Comparison of ENCODE assay signal across 28 cellular contexts in the genomic region with DNA sequence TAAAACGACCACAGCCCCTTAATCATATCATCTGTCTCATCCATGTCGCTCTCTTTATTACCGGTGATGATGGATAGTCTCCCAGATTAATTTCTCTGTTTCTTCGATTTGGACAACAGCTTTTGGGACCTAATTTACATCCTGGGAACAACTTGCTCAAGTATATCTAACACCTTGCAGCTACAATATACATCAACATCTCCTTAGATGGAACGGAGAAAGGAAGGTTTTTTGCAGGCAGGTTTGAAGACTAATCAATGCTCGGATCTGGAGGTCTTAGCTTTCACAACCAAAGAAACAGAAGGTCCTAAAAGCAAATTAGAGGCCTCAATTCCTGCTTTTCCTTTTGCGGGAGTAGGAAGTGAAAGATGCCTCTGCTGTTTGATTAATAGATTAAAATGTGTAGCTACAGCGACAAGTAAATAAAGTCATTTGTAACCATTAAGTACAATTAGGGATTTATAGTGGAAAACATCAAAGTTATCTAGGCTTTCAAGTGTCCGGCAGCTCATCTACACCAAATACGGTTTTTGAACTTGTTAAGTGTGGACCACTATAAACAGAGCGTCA. TPM values are rescaled to one million over a fixed set of nuclear protein-coding genes. Genes with fewer than 3 reads are reported as not detected.
DNase-seq lines count a peak whose midpoint lies in the region; ATAC-seq and TF ChIP-seq lines count a peak whose summit lies in the region.
"Had no signal": no experiment of that assay in that cellular context is flagged by ENCODE, and none has a peak within 500 bp of the region (broad histone marks: within the 10 kb centered on the region; RNA-seq: fewer than 3 reads in every experiment).

No MANE protein-coding gene starts in this region.

- H3K4me1 ChIP-seq in GM23338 (ENCODE audit: insufficient read depth) (peaks cover 80% of the 10 kb centered on the region), HUES6 (ENCODE audit: control insufficient read depth, insufficient read depth, low read length) (peaks cover 58% of the 10 kb centered on the region), endodermal cell (ENCODE audit: control insufficient read depth, insufficient read depth, low read length) (peaks cover 8% of the 10 kb centered on the region)
- H3K4me1 ChIP-seq: parathyroid adenoma had no signal

- peaks cover 16% of the 10 kb centered on the region for H3F3A ChIP-seq in GM23338 (replicated peaks; ENCODE audit: low read depth)

- H2AFZ ChIP-seq in GM23338: no peak overlapping the region
- H2AFZ ChIP-seq: parathyroid adenoma had no signal

- no peaks in the 10 kb centered on the region; the same call in 1 of the 2 replicates for H3K79me2 ChIP-seq in GM23338 (replicated peaks; ENCODE audit: insufficient read depth)
- H3K79me2 ChIP-seq: parathyroid adenoma had no signal

- H3K27ac Mint-ChIP-seq in GM23338: no peak overlapping the region
- no peak overlapping the region for H3K27ac Mint-ChIP-seq in endodermal cell
- H3K27ac Mint-ChIP-seq in neural crest cell (ENCODE audit: unreplicated experiment): no peak overlapping the region
- H3K27ac Mint-ChIP-seq: activated CD4-positive, alpha-beta memory T cell treated with anti-CD3 and anti-CD28 coated beads, Interleukin-2, amount 10 ng/mL, durations not matched to agents 7 days and 5 days; CD14-positive monocyte; natural killer cell treated with Interleukin-12 subunit alpha and Interleukin-12 subunit beta and Interleukin-15 and Interleukin-18, amount 100 ng/mL, for 72 hours; stimulated activated memory B cell treated with anti-CD40 and anti-IgM and Interleukin-4, amounts not matched to agents 10 μg/mL and 1 μg/mL and 100 μg/mL, for 72 hours had no signal

- H3K27me3 ChIP-seq in GM23338 (ENCODE audit: insufficient read depth) (peaks cover 88% of the 10 kb centered on the region), HUES6 (ENCODE audit: control insufficient read depth, insufficient read depth, low read length) (peaks cover 85% of the 10 kb centered on the region), endodermal cell (ENCODE audit: control insufficient read depth, insufficient read depth, low read length, poor library complexity, severe bottlenecking) (peaks cover 71% of the 10 kb centered on the region)

- H3K4me3 ChIP-seq in GM23338: peak overlapping the region; percentile 51
- peak overlapping the region; percentile 75 for H3K4me3 ChIP-seq in HUES6 (ENCODE audit: low read depth, low read length)
- peak overlapping the region; percentile 39 for H3K4me3 ChIP-seq in endodermal cell (ENCODE audit: low read length)
- H3K4me3 ChIP-seq: GM12878, mucosa of descending colon, sigmoid colon, upper lobe of left lung had no signal

- no peak for ATAC-seq in GM23338
- ATAC-seq in HG03469 (IDR thresholded peaks at IDR 0.05; ENCODE audit: unreplicated experiment): no peak
- ATAC-seq: activated CD4-positive, CD25-positive, alpha-beta regulatory T cell treated with anti-CD3 and anti-CD28 coated beads, Interleukin-2, amount 50 U/mL, for 24 hours; GM12878; mucosa of descending colon; natural killer cell treated with Interleukin-12 subunit alpha and Interleukin-12 subunit beta and Interleukin-15 and Interleukin-18, amount 100 ng/mL, for 72 hours; stimulated activated memory B cell treated with anti-CD40 and anti-IgM and Interleukin-4, amounts not matched to agents 10 μg/mL and 1 μg/mL and 100 μg/mL, for 72 hours had no signal

- DNase-seq in GM23338 (ENCODE audit: low spot score) (no peak), endodermal cell (no peak), neural crest cell (ENCODE audit: low read depth, low spot score) (no peak), SHP77 (lab: John Stamatoyannopoulos, UW) (no peak), posterior cingulate gyrus (no peak)
- DNase-seq: activated CD4-positive, alpha-beta memory T cell treated with anti-CD3 and anti-CD28 coated beads, Interleukin-2, amount 10 ng/mL, durations not matched to agents 7 days and 5 days; activated gamma-delta T cell; Calu3; cerebellar nuclear complex; NCI-H1694 treated with DMSO at 0.1 percent for 48 hours; NCI-H524 treated with DMSO at 0.1 percent for 48 hours; SIG-M5; sigmoid colon; stimulated activated CD4-positive, alpha-beta T cell treated with anti-CD3 and anti-CD28 coated beads, Interleukin-4, amount 100 ng/mL, for 4 hours; SW 1271 had no signal

- no peaks in the 10 kb centered on the region for H3K36me3 ChIP-seq in GM23338 (ENCODE audit: insufficient read depth)
- no peaks in the 10 kb centered on the region for H3K36me3 ChIP-seq in HUES6 (ENCODE audit: control insufficient read depth, insufficient read depth, low read length)
- no peaks in the 10 kb centered on the region for H3K36me3 ChIP-seq in endodermal cell (ENCODE audit: control insufficient read depth, insufficient read depth, low read length)
- H3K36me3 ChIP-seq: sigmoid colon, upper lobe of left lung had no signal

- H4K20me1 ChIP-seq in GM23338 (replicated peaks; ENCODE audit: insufficient read depth): no peaks in the 10 kb centered on the region

- 18 to 23% methylated on average over 3 to 10 of the region's 11 CpGs for WGBS in endodermal cell (ENCODE audit: insufficient coverage in 1 of 2, insufficient read length in 1 of 2), 2 experiments

- H3K36me3 Mint-ChIP-seq in GM23338 (ENCODE audit: low read depth): no peaks in the 10 kb centered on the region; the same call in 2 of the 3 replicates
- H3K36me3 Mint-ChIP-seq in endodermal cell (ENCODE audit: low read depth): no peaks in the 10 kb centered on the region
- peaks cover 5% of the 10 kb centered on the region for H3K36me3 Mint-ChIP-seq in neural crest cell (ENCODE audit: low read depth)
- H3K36me3 Mint-ChIP-seq: stimulated activated memory B cell treated with anti-CD40 and anti-IgM and Interleukin-4, amounts not matched to agents 10 μg/mL and 1 μg/mL and 100 μg/mL, for 72 hours had no signal

- no peaks in the 10 kb centered on the region for H3K9me2 ChIP-seq in GM23338 (ENCODE audit: insufficient read depth)

- no peaks in the 10 kb centered on the region for H3K9me3 ChIP-seq in HUES6 (ENCODE audit: control insufficient read depth, insufficient read depth, low read depth, low read length)
- H3K9me3 ChIP-seq in endodermal cell (ENCODE audit: control insufficient read depth, low read length): no peaks in the 10 kb centered on the region
- H3K9me3 ChIP-seq: mucosa of descending colon, sigmoid colon had no signal

- peak overlapping the region; percentile 79 for H3K4me2 ChIP-seq in GM23338

- peaks cover 60% of the 10 kb centered on the region for H3K4me1 Mint-ChIP-seq in GM23338
- peaks cover 55% of the 10 kb centered on the region for H3K4me1 Mint-ChIP-seq in endodermal cell
- peaks cover 69% of the 10 kb centered on the region for H3K4me1 Mint-ChIP-seq in neural crest cell

- no peak overlapping the region for H3K9ac ChIP-seq in HUES6 (ENCODE audit: low read length)
- H3K9ac ChIP-seq in endodermal cell (ENCODE audit: extremely low read depth, low read length, poor library complexity, severe bottlenecking): no peak overlapping the region
- H3K9ac ChIP-seq: parathyroid adenoma had no signal

- H3K27ac ChIP-seq in GM23338 (ENCODE audit: low read depth) (no peak overlapping the region), HUES6 (ENCODE audit: low read depth, low read length) (no peak overlapping the region), endodermal cell (ENCODE audit: low read depth, low read length) (no peak overlapping the region)
- H3K27ac ChIP-seq: parathyroid adenoma, sigmoid colon, upper lobe of left lung had no signal

- no peak for TF ChIP-seq CTCF in GM23338 (conservative IDR thresholded peaks at IDR 0.05; ENCODE audit: low read depth in 2 of 2)
- no peak for TF ChIP-seq CTCF in endodermal cell (conservative IDR thresholded peaks at IDR 0.05)
- TF ChIP-seq CTCF in neural crest cell (conservative IDR thresholded peaks at IDR 0.05): no peak

- no peaks in the 10 kb centered on the region for H3K9me3 Mint-ChIP-seq in GM23338
- H3K9me3 Mint-ChIP-seq in endodermal cell: no peaks in the 10 kb centered on the region
- no peaks in the 10 kb centered on the region for H3K9me3 Mint-ChIP-seq in neural crest cell

- intact Hi-C loops in posterior cingulate gyrus (cut with DNase I): no loop called here

- H3K27me3 Mint-ChIP-seq in GM23338 (ENCODE audit: insufficient read depth, low read depth, poor library complexity) (peaks cover 83% of the 10 kb centered on the region), endodermal cell (ENCODE audit: insufficient read depth) (peaks cover 80% of the 10 kb centered on the region), neural crest cell (ENCODE audit: low read depth) (peaks cover 97% of the 10 kb centered on the region)

- H3K4me3 Mint-ChIP-seq in GM23338: peak overlapping the region; percentile 76
- H3K4me3 Mint-ChIP-seq in endodermal cell: peak overlapping the region; percentile 60
- peak overlapping the region; percentile 39 for H3K4me3 Mint-ChIP-seq in neural crest cell
- H3K4me3 Mint-ChIP-seq: activated CD4-positive, alpha-beta memory T cell treated with anti-CD3 and anti-CD28 coated beads, Interleukin-2, amount 10 ng/mL, durations not matched to agents 7 days and 5 days; natural killer cell treated with Interleukin-12 subunit alpha and Interleukin-12 subunit beta and Interleukin-15 and Interleukin-18, amount 100 ng/mL, for 72 hours; stimulated activated memory B cell treated with anti-CD40 and anti-IgM and Interleukin-4, amounts not matched to agents 10 μg/mL and 1 μg/mL and 100 μg/mL, for 72 hours had no signal

RNA-seq across cellular contexts. Expression of gene SP8, which starts 3.7 kb away (rescaled TPM):
- total RNA-seq in GM23338 (2014; rRNA removed; shearing (Covaris generic)): 4.4 and 6.7 TPM in 2 replicates
- polyA plus RNA-seq in GM23338 (2016; fragmentation: Nextera tagmentation; extraction: Ambion mirVana): 3.4 and 3.7 TPM in 2 replicates
- total RNA-seq in endodermal cell (1 to 10 TPM; 3.3 to 5.2 TPM), neural crest cell (33.7 and 34.1 TPM in 2 replicates)
- 9.5 TPM for polyA plus RNA-seq in endodermal cell (2013, experiment 1 of 2)
- 8.1 TPM for polyA plus RNA-seq in endodermal cell (2013, experiment 2 of 2)
- total RNA-seq: activated CD4-positive, alpha-beta memory T cell treated with anti-CD3 and anti-CD28 coated beads, Interleukin-2, amount 10 ng/mL, durations not matched to agents 7 days and 5 days; Calu3; dermis microvascular lymphatic vessel endothelial cell; glomerular endothelial cell; GM12878; lung microvascular endothelial cell; mucosa of descending colon; natural killer cell treated with Interleukin-12 subunit alpha and Interleukin-12 subunit beta and Interleukin-15 and Interleukin-18, amount 100 ng/mL, for 72 hours; sigmoid colon; upper lobe of left lung had no signal
- polyA plus RNA-seq: CD14-positive monocyte, GM12878, sigmoid colon had no signal
